27 cellular contexts compared by ENCODE assay signal in the genomic region with DNA sequence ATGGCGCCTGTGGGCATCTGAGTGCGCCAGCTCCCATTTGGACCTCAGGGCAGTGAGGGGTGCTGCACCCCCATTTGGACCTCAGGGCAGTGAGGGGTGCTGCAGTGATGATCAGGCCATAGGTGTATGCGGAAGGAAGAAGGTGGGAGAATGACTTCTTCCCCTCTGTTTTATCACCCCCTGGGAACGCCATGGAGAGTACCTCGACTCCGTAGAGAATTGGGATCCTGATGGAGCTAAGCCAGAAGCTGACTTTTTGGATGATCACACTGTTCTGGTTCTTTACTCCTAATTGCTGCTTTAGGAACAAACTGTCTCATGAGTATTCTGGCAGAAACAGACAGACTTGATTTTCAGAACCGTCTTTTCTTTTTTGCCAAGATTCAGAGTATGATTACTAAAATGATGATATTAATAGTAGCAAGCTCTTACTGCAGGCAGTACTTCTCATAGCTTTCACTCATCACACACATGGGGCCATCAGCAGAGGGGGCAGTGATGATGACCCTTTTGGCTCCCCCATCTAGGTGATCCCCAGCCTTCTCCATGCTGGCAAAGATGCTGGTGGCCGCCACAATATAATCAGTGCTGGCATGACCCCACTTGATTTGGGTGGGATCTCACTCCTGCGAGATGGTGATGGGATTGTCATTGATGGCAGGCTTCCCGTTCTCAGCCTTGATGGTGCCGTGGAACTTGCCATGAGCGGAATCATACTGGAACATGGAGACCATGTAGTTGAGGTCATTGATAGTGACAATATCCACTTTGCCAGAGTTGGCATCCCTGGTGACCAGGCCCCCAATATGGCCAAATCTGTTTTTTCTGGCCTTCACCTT.
"Had no signal": no experiment of that assay in that cellular context is flagged by ENCODE, and none has a peak within 500 bp of the region (broad histone marks: within the 10 kb centered on the region; RNA-seq: fewer than 3 reads in every experiment).

No MANE protein-coding gene starts in this region.

- H3K27ac Mint-ChIP-seq: activated naive CD8-positive, alpha-beta T cell; activated T-helper 2 cell treated with anti-CD3 and anti-CD28 coated beads, Interferon-gamma antibody, Interleukin-2, Interleukin-4, amounts not matched to agents 10 μg/mL and 5 μg/mL and 100 μg/mL, durations not matched to agents 14 hours and 24 hours and 36 hours; T-helper 1 cell treated with Interleukin-12 subunit alpha and Interleukin-12 subunit beta and Interleukin-4 antibody, amounts not matched to agents 30 μg/mL and 1 μg/mL, for 36 hours; WTC11 had no signal

- H3K36me3 Mint-ChIP-seq: activated naive CD8-positive, alpha-beta T cell; naive B cell; stimulated activated memory B cell treated with anti-CD40 and anti-IgM and Interleukin-4, amounts not matched to agents 10 μg/mL and 1 μg/mL and 100 μg/mL, for 72 hours; WTC11 had no signal

- H3K4me3 ChIP-seq: adrenal gland, breast epithelium, lower lobe of right lung, sigmoid colon, smooth muscle cell, stomach had no signal

- H3K9me3 ChIP-seq: adrenal gland, breast epithelium, lower lobe of right lung, sigmoid colon, stomach had no signal

- H3K27ac ChIP-seq: adrenal gland, lower lobe of right lung had no signal

- FAIRE-seq: endometrium, urothelium cell line had no signal

- H3K4me1 ChIP-seq: adrenal gland, breast epithelium, lower lobe of right lung, sigmoid colon had no signal

- H3K27me3 ChIP-seq: adrenal gland, breast epithelium, sigmoid colon had no signal

- ATAC-seq: activated T-cell treated with anti-CD3 and anti-CD28 coated beads, Interleukin-2, amount 50 U/mL, for 4 hours; left colon; lower lobe of right lung; stimulated activated memory B cell treated with anti-CD40 and anti-IgM and Interleukin-4, amounts not matched to agents 10 μg/mL and 1 μg/mL and 100 μg/mL, for 72 hours had no signal

- H3K36me3 ChIP-seq: adrenal gland, breast epithelium, lower lobe of right lung, sigmoid colon, stomach had no signal

- H3K9me3 Mint-ChIP-seq: activated T-cell treated with anti-CD3 and anti-CD28 coated beads, Interleukin-2, amount 50 U/mL, for 4 hours; activated T-helper 2 cell treated with anti-CD3 and anti-CD28 coated beads, Interferon-gamma antibody, Interleukin-2, Interleukin-4, amounts not matched to agents 10 μg/mL and 5 μg/mL and 100 μg/mL, durations not matched to agents 14 hours and 24 hours and 36 hours; naive B cell; stimulated activated memory B cell treated with anti-CD40 and anti-IgM and Interleukin-4, amounts not matched to agents 10 μg/mL and 1 μg/mL and 100 μg/mL, for 72 hours; T-helper 1 cell treated with Interleukin-12 subunit alpha and Interleukin-12 subunit beta and Interleukin-4 antibody, amounts not matched to agents 30 μg/mL and 1 μg/mL, for 36 hours; WTC11 had no signal

- DNase-seq: activated CD8-positive, alpha-beta memory T cell treated with anti-CD3 and anti-CD28 coated beads, Interleukin-2, amount 50 U/mL, for 48 hours; activated naive CD4-positive, alpha-beta T cell; activated T-cell treated with anti-CD3 and anti-CD28 coated beads, Interleukin-2, amount 50 U/mL, for 4 hours; adrenal gland; cerebellar nuclear complex; effector CD4-positive, alpha-beta T cell; foreskin melanocyte; hypothalamus; islet precursor cell; left colon; lower lobe of right lung; naive B cell; occipital lobe; posterior cingulate gyrus; sigmoid colon; stimulated activated CD4-positive, alpha-beta T cell treated with anti-CD3 and anti-CD28 coated beads, Interleukin-15, amount 100 ng/mL, for 24 hours; stomach; T1000 had no signal

- H3K27me3 Mint-ChIP-seq: activated naive CD8-positive, alpha-beta T cell; naive B cell; stimulated activated memory B cell treated with anti-CD40 and anti-IgM and Interleukin-4, amounts not matched to agents 10 μg/mL and 1 μg/mL and 100 μg/mL, for 72 hours had no signal

- H3K4me2 ChIP-seq: smooth muscle cell had no signal

- H3K4me3 Mint-ChIP-seq: activated naive CD8-positive, alpha-beta T cell; activated T-cell treated with anti-CD3 and anti-CD28 coated beads, Interleukin-2, amount 50 U/mL, for 4 hours; stimulated activated memory B cell treated with anti-CD40 and anti-IgM and Interleukin-4, amounts not matched to agents 10 μg/mL and 1 μg/mL and 100 μg/mL, for 72 hours; T-helper 1 cell treated with Interleukin-12 subunit alpha and Interleukin-12 subunit beta and Interleukin-4 antibody, amounts not matched to agents 30 μg/mL and 1 μg/mL, for 36 hours; WTC11 had no signal
